Comparison of ENCODE assay signal across 1 cellular context in genomic region chr14:76112889-76113611, GRCh38.
TF ChIP-seq lines count a peak whose summit lies in the region.

No MANE protein-coding gene starts in this region.

TF ChIP-seq in GM23338, 12 proteins besides CTCF, POLR2A, EP300 and RAD21 (continued from another document):
- TF ChIP-seq, protein P1, sequence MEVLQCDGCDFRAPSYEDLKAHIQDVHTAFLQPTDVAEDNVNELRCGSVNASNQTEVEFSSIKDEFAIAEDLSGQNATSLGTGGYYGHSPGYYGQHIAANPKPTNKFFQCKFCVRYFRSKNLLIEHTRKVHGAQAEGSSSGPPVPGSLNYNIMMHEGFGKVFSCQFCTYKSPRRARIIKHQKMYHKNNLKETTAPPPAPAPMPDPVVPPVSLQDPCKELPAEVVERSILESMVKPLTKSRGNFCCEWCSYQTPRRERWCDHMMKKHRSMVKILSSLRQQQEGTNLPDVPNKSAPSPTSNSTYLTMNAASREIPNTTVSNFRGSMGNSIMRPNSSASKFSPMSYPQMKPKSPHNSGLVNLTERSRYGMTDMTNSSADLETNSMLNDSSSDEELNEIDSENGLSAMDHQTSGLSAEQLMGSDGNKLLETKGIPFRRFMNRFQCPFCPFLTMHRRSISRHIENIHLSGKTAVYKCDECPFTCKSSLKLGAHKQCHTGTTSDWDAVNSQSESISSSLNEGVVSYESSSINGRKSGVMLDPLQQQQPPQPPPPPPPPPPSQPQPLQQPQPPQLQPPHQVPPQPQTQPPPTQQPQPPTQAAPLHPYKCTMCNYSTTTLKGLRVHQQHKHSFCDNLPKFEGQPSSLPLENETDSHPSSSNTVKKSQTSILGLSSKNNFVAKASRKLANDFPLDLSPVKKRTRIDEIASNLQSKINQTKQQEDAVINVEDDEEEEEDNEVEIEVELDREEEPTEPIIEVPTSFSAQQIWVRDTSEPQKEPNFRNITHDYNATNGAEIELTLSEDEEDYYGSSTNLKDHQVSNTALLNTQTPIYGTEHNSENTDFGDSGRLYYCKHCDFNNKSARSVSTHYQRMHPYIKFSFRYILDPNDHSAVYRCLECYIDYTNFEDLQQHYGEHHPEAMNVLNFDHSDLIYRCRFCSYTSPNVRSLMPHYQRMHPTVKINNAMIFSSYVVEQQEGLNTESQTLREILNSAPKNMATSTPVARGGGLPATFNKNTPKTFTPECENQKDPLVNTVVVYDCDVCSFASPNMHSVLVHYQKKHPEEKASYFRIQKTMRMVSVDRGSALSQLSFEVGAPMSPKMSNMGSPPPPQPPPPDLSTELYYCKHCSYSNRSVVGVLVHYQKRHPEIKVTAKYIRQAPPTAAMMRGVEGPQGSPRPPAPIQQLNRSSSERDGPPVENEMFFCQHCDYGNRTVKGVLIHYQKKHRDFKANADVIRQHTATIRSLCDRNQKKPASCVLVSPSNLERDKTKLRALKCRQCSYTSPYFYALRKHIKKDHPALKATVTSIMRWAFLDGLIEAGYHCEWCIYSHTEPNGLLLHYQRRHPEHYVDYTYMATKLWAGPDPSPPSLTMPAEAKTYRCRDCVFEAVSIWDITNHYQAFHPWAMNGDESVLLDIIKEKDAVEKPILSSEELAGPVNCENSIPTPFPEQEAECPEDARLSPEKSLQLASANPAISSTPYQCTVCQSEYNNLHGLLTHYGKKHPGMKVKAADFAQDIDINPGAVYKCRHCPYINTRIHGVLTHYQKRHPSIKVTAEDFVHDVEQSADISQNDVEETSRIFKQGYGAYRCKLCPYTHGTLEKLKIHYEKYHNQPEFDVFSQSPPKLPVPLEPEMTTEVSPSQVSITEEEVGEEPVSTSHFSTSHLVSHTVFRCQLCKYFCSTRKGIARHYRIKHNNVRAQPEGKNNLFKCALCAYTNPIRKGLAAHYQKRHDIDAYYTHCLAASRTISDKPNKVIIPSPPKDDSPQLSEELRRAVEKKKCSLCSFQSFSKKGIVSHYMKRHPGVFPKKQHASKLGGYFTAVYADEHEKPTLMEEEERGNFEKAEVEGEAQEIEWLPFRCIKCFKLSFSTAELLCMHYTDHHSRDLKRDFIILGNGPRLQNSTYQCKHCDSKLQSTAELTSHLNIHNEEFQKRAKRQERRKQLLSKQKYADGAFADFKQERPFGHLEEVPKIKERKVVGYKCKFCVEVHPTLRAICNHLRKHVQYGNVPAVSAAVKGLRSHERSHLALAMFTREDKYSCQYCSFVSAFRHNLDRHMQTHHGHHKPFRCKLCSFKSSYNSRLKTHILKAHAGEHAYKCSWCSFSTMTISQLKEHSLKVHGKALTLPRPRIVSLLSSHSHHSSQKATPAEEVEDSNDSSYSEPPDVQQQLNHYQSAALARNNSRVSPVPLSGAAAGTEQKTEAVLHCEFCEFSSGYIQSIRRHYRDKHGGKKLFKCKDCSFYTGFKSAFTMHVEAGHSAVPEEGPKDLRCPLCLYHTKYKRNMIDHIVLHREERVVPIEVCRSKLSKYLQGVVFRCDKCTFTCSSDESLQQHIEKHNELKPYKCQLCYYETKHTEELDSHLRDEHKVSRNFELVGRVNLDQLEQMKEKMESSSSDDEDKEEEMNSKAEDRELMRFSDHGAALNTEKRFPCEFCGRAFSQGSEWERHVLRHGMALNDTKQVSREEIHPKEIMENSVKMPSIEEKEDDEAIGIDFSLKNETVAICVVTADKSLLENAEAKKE (CRISPR knock-in tag; IDR thresholded peaks at IDR 0.05), result no peak
- TF ChIP-seq EZH2phosphoT487 (IDR thresholded peaks at IDR 0.05; ENCODE audit: unreplicated experiment) (no peak), STAT1 (IDR thresholded peaks at IDR 0.05; ENCODE audit: unreplicated experiment) (no peak), ZNF331 (CRISPR knock-in tag; IDR thresholded peaks at IDR 0.05; ENCODE audit: low read depth) (no peak), ZNF114 (CRISPR knock-in tag; IDR thresholded peaks at IDR 0.05) (no peak)
